Comparison of ENCODE assay signal across 1 cellular context in the genomic region with DNA sequence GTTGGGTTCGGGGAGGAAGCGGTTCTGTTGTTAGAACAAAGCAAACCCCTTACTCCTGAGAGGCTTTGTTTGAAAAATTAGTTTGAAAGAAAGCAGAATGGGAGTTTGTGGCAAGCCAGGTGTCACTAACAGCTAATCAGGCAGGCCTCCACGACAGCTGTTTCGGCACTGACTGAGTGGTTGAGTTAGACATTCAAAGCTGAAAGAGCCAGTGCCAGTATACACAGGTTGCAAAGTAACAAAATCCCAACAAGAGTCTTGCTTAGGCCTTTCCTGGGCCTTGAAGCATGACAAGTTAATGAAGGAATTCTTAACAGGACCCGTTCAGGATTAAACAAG.
TF ChIP-seq lines count a peak whose summit lies in the region.

No MANE protein-coding gene starts in this region.

TF ChIP-seq in GM12878, 131 proteins besides CTCF, POLR2A, EP300 and RAD21 (continued from another document):
- TF ChIP-seq, protein P1, sequence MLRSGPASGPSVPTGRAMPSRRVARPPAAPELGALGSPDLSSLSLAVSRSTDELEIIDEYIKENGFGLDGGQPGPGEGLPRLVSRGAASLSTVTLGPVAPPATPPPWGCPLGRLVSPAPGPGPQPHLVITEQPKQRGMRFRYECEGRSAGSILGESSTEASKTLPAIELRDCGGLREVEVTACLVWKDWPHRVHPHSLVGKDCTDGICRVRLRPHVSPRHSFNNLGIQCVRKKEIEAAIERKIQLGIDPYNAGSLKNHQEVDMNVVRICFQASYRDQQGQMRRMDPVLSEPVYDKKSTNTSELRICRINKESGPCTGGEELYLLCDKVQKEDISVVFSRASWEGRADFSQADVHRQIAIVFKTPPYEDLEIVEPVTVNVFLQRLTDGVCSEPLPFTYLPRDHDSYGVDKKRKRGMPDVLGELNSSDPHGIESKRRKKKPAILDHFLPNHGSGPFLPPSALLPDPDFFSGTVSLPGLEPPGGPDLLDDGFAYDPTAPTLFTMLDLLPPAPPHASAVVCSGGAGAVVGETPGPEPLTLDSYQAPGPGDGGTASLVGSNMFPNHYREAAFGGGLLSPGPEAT (IDR thresholded peaks at IDR 0.05; ENCODE audit: low read depth), result no peak
- no peak for TF ChIP-seq POLR2AphosphoS5 (IDR thresholded peaks at IDR 0.05; ENCODE audit: low read length)
- TF ChIP-seq EZH2 (IDR thresholded peaks at IDR 0.05; ENCODE audit: borderline replicate concordance, control insufficient read depth, low read depth, low read length), result no peak
- TF ChIP-seq DPF2 (IDR thresholded peaks at IDR 0.05), result no peak
- no peak for TF ChIP-seq KDM1A (IDR thresholded peaks at IDR 0.05; ENCODE audit: borderline replicate concordance)
- no peak for TF ChIP-seq CBFB (IDR thresholded peaks at IDR 0.05; ENCODE audit: low read depth)
- TF ChIP-seq STAT3 (IDR thresholded peaks at IDR 0.05; ENCODE audit: low read depth, low read length), result no peak
- TF ChIP-seq HDAC6 (IDR thresholded peaks at IDR 0.05; ENCODE audit: unreplicated experiment), result no peak
- no peak for TF ChIP-seq TCF12 (IDR thresholded peaks at IDR 0.05; ENCODE audit: low read depth, low read length)
- TF ChIP-seq, protein P2, sequence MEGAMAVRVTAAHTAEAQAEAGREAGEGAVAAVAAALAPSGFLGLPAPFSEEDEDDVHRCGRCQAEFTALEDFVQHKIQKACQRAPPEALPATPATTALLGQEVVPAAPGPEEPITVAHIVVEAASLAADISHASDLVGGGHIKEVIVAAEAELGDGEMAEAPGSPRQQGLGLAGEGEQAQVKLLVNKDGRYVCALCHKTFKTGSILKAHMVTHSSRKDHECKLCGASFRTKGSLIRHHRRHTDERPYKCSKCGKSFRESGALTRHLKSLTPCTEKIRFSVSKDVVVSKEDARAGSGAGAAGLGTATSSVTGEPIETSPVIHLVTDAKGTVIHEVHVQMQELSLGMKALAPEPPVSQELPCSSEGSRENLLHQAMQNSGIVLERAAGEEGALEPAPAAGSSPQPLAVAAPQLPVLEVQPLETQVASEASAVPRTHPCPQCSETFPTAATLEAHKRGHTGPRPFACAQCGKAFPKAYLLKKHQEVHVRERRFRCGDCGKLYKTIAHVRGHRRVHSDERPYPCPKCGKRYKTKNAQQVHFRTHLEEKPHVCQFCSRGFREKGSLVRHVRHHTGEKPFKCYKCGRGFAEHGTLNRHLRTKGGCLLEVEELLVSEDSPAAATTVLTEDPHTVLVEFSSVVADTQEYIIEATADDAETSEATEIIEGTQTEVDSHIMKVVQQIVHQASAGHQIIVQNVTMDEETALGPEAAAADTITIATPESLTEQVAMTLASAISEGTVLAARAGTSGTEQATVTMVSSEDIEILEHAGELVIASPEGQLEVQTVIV (IDR thresholded peaks at IDR 0.05; ENCODE audit: borderline replicate concordance, partially characterized antibody), result no peak
TF ChIP-seq in GM12878: peak in this region for 0.
